Comparison of ENCODE assay signal across 8 cellular contexts in genomic region chr9:128902351-128903078, GRCh38. TPM values are rescaled to one million over a fixed set of nuclear protein-coding genes. Genes with fewer than 3 reads are reported as not detected.
DNase-seq lines count a peak whose midpoint lies in the region; ATAC-seq and TF ChIP-seq lines count a peak whose summit lies in the region.

No MANE protein-coding gene starts in this region.

- in situ Hi-C loops in ACHN (cut with HindIII; ENCODE audit: low pct_ligation_motif_present, low pct_unique_long_range_greater_than_20kb, low sequenced_read_pairs): no loop called here

- peak overlapping the region; percentile 75 for H3K27ac Mint-ChIP-seq in MCF 10A (ENCODE audit: low read depth, unreplicated experiment)

- intact Hi-C loops in MCF 10A (cut with micrococcal nuclease): no loop called here
- intact Hi-C loops in prostate gland (cut with DNase I): no loop called here
- intact Hi-C loops in uterus (cut with DNase I; ENCODE audit: low total_unique reads): no loop called here
- intact Hi-C loops in A673 (cut with micrococcal nuclease; ENCODE audit: unreplicated experiment): no loop called here

- H3K27me3 Mint-ChIP-seq in MCF 10A (ENCODE audit: insufficient read depth, unreplicated experiment): no peaks in the 10 kb centered on the region

- H3K36me3 ChIP-seq in prostate gland (peaks cover 0 to 3% of the 10 kb centered on the region in 2 donors), uterus (no peaks in the 10 kb centered on the region), A673 (ENCODE audit: insufficient read depth, low read length, poor library complexity, severe bottlenecking) (peaks cover 8% of the 10 kb centered on the region)

- no peaks in the 10 kb centered on the region for H3K9me3 ChIP-seq in prostate gland
- H3K9me3 ChIP-seq in uterus: no peaks in the 10 kb centered on the region
- H3K9me3 ChIP-seq in A673 (ENCODE audit: low read depth, low read length, poor library complexity, severe bottlenecking): no peaks in the 10 kb centered on the region

- DNase-seq in T-helper 9 cell (peak; percentile 78), MCF 10A (ENCODE audit: unreplicated experiment) (peak; percentile 72), prostate gland (ENCODE audit: low spot score) (peak; percentile 89), uterus (peak in 1 of 2 donors; percentile 50), ACHN (no peak), A673 (ENCODE audit: low spot score) (no peak)

- no peaks in the 10 kb centered on the region for H3K9me3 Mint-ChIP-seq in MCF 10A (ENCODE audit: unreplicated experiment)

- CTCF ChIA-PET in MCF 10A (lab: Yijun Ruan, JAX) (interaction anchor here (0.5 to 2.7 kb wide), 4 partner anchors 9 to 26 kb away, joined by 3 to 10 read pairs (median 4); no protein-coding TSS in a partner anchor), A673 (lab: Charles Lee) (no interaction called here)

- ATAC-seq in HG03108 (IDR thresholded peaks at IDR 0.05; ENCODE audit: unreplicated experiment): peak; percentile 79

- POLR2A ChIA-PET in MCF 10A (lab: Yijun Ruan, JAX): interaction anchor here (0.6 to 4.8 kb wide), 5 partner anchors 10 to 737 kb away, joined by 3 to 40 read pairs (median 7); partner anchors contain the start of genes KYAT1, LRRC8A and SET
- POLR2A ChIA-PET in A673 (lab: Charles Lee; ENCODE audit: low non-redundant PET): no interaction called here

- peaks cover 28% of the 10 kb centered on the region for H3K4me1 Mint-ChIP-seq in MCF 10A (ENCODE audit: insufficient read depth, unreplicated experiment)

- H3K4me1 ChIP-seq in prostate gland (replicated peaks): peaks cover 4% of the 10 kb centered on the region
- H3K4me1 ChIP-seq in uterus: no peaks in the 10 kb centered on the region
- H3K4me1 ChIP-seq in A673 (ENCODE audit: insufficient read depth, low read length, poor library complexity, severe bottlenecking): no peaks in the 10 kb centered on the region

- peak overlapping the region; percentile 78 to 87 for H3K27ac ChIP-seq in prostate gland
- H3K27ac ChIP-seq in uterus: peak overlapping the region; percentile 54 to 61
- no peak overlapping the region for H3K27ac ChIP-seq in A673 (ENCODE audit: low read depth, low read length, poor library complexity, severe bottlenecking)

- peak overlapping the region; percentile 40 for H3K4me3 Mint-ChIP-seq in MCF 10A (ENCODE audit: unreplicated experiment)

- BruUV-seq in MCF 10A (replicated peaks; lab: Mats Ljungman, UMichigan) (no TSS peak), A673 (replicated peaks; lab: Mats Ljungman, UMichigan) (no TSS peak)

- no peak for TF ChIP-seq CTCF in MCF 10A (IDR thresholded peaks at IDR 0.05; ENCODE audit: unreplicated experiment)
- no peak for TF ChIP-seq CTCF in prostate gland (IDR thresholded peaks at IDR 0.05)
- TF ChIP-seq CTCF in uterus (IDR thresholded peaks at IDR 0.05): no peak
- TF ChIP-seq CTCF in A673 (conservative IDR thresholded peaks at IDR 0.05; ENCODE audit: low read depth, low read length): no peak

- no peak overlapping the region for H3K4me3 ChIP-seq in prostate gland
- no peak overlapping the region for H3K4me3 ChIP-seq in uterus
- no peak overlapping the region for H3K4me3 ChIP-seq in A673 (ENCODE audit: low read depth, low read length, poor library complexity, severe bottlenecking)

- WGBS in prostate gland: 45% methylated on average over 18 of the region's 23 CpGs

- H3K27me3 ChIP-seq in prostate gland (replicated peaks; ENCODE audit: insufficient read depth): no peaks in the 10 kb centered on the region
- no peaks in the 10 kb centered on the region for H3K27me3 ChIP-seq in uterus
- H3K27me3 ChIP-seq in A673 (replicated peaks; ENCODE audit: insufficient read depth, low read depth, low read length, poor library complexity): no peaks in the 10 kb centered on the region

- peak; percentile 57 for TF ChIP-seq POLR2A in GM19099 (IDR thresholded peaks at IDR 0.05; ENCODE audit: extremely low read depth, insufficient read length, low read depth)
- peak; percentile 57 for TF ChIP-seq POLR2A in prostate gland (IDR thresholded peaks at IDR 0.05)
- no peak for TF ChIP-seq POLR2A in uterus (IDR thresholded peaks at IDR 0.05)

- H3K36me3 Mint-ChIP-seq in MCF 10A (ENCODE audit: insufficient read depth, unreplicated experiment): peaks cover 24% of the 10 kb centered on the region

RNA-seq across cellular contexts. Expression of gene PHYHD1, which starts 18.3 kb away (rescaled TPM):
- total RNA-seq in MCF 10A (2022) (0.70 and 2.0 TPM in 2 replicates), prostate gland (10 to 100 TPM; 36.4 to 50.9 TPM), uterus (10 to 100 TPM; 23.2 to 30.8 (median 27.2) TPM), A673 (2021) (6.3 and 8.0 TPM in 2 replicates)

RNA-seq across cellular contexts. Expression of gene LRRC8A, which starts 20.6 kb away (rescaled TPM):
- total RNA-seq in MCF 10A (2022) (30.9 and 31.6 TPM in 2 replicates), prostate gland (10 to 100 TPM; 78.2 to 78.8 TPM), uterus (10 to 100 TPM; 23.5 to 58.7 (median 30.8) TPM), A673 (2021) (53.6 and 56.8 TPM in 2 replicates)

RNA-seq across cellular contexts. Expression of gene KYAT1, which starts 20.8 kb away (rescaled TPM):
- 3.8 and 5.7 TPM in 2 replicates for total RNA-seq in MCF 10A (2022)
- total RNA-seq in prostate gland: 10 to 100 TPM; 13.1 to 24.1 TPM
- 10 to 100 TPM in 1 of 4 donors, 1 to 10 TPM in 3; 1.5 to 11.0 (median 3.4) TPM for total RNA-seq in uterus
- total RNA-seq in A673 (2021): 17.9 and 20.1 TPM in 2 replicates

RNA-seq across cellular contexts. Expression of gene DOLK, which starts 44.9 kb away (rescaled TPM):
- total RNA-seq in MCF 10A (2022): 12.0 and 16.9 TPM in 2 replicates
- 10 to 100 TPM; 26.6 to 27.3 TPM for total RNA-seq in prostate gland
- 10 to 100 TPM in 3 of 4 donors, 1 to 10 TPM in 1; 10.0 to 22.3 (median 13.6) TPM for total RNA-seq in uterus
- 20.6 and 23.2 TPM in 2 replicates for total RNA-seq in A673 (2021)

RNA-seq across cellular contexts. Expression of gene NUP188, which starts 45.0 kb away (rescaled TPM):
- 47.3 and 54.9 TPM in 2 replicates for total RNA-seq in MCF 10A (2022)
- 10 to 100 TPM; 34.6 to 88.6 TPM for total RNA-seq in prostate gland
- total RNA-seq in uterus: 10 to 100 TPM; 21.5 to 75.4 (median 36.9) TPM
- 147 and 170 TPM in 2 replicates for total RNA-seq in A673 (2021)

Comparison
In these comparisons a context has a peak if more than half of its experiments do, and no peak if none do; other contexts are left out.
1. POLR2A ChIP-seq: peak in GM19099 (single experiment) and prostate gland (single experiment); none in uterus (0 of 2).
2. DNase-seq: peak in T-helper 9 cell (single experiment), MCF 10A (single experiment) and prostate gland (single experiment); none in ACHN (single experiment) and A673 (single experiment).